Comparison of ENCODE assay signal across 8 cellular contexts in the genomic region with DNA sequence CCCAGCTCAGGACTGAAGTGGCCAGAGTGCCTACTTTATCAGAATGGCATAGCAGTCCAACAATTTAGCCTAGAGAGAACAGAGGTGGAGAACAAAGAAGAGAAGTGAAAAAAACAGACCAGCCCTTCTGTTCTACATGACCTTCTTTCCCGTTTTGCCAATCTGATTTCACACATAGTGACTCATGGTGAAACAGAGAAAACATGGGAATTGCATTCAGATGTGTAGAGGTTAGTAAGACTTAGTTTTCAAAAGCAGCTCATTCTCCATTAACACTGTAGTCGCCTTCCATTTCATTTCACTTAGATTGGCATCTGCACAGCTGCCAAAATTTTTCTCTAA. TPM values are rescaled to one million over a fixed set of nuclear protein-coding genes. Genes with fewer than 3 reads are reported as not detected.
DNase-seq lines count a peak whose midpoint lies in the region; ATAC-seq and TF ChIP-seq lines count a peak whose summit lies in the region.

No MANE protein-coding gene starts in this region.

- ATAC-seq in GM18858 (IDR thresholded peaks at IDR 0.05; ENCODE audit: unreplicated experiment) (peak; percentile 0), HG03159 (IDR thresholded peaks at IDR 0.05; ENCODE audit: unreplicated experiment) (no peak)

- peak overlapping the region; percentile 91 for H3K27ac Mint-ChIP-seq in neural crest cell (ENCODE audit: unreplicated experiment)

- H3K27ac ChIP-seq in 22Rv1 (peak overlapping the region; percentile 87), esophagus (ENCODE audit: low read depth in 2 of 2, low read length in 1 of 2) (peak overlapping the region; percentile 95 to 98)

- peaks cover 2% of the 10 kb centered on the region in 2 donors for H3K4me1 ChIP-seq in esophagus (ENCODE audit: control insufficient read depth in 2 of 2, insufficient read depth in 2 of 2, low read length in 1 of 2)

- peaks cover 64% of the 10 kb centered on the region for H3K4me1 Mint-ChIP-seq in neural crest cell

- in situ Hi-C loops in SK-MEL-5 (cut with HindIII; ENCODE audit: low pct_unique_long_range_greater_than_20kb, low sequenced_read_pairs) = no loop called here

- TF ChIP-seq CTCF in 22Rv1 (IDR thresholded peaks at IDR 0.05) (no peak), neural crest cell (conservative IDR thresholded peaks at IDR 0.05) (no peak)

- no peaks in the 10 kb centered on the region for H3K27me3 ChIP-seq in esophagus (ENCODE audit: control insufficient read depth in 1 of 2, insufficient read depth in 2 of 2, low read length in 2 of 2)

- WGBS in esophagus, 2 donors = 0 to 6% methylated on average over 2 of the region's 2 CpGs

- H3K36me3 Mint-ChIP-seq in neural crest cell (ENCODE audit: low read depth) = no peaks in the 10 kb centered on the region

- H3K27me3 Mint-ChIP-seq in neural crest cell (ENCODE audit: low read depth) = no peaks in the 10 kb centered on the region

- H3K9me3 ChIP-seq in esophagus (ENCODE audit: control insufficient read depth in 2 of 2, insufficient read depth in 1 of 2, low read depth in 1 of 2, low read length in 1 of 2) = no peaks in the 10 kb centered on the region

- H3K4me3 Mint-ChIP-seq in neural crest cell = peak overlapping the region; percentile 94

- no peaks in the 10 kb centered on the region for H3K36me3 ChIP-seq in esophagus (ENCODE audit: control insufficient read depth in 2 of 2, insufficient read depth in 2 of 2, low read length in 1 of 2)

- H3K4me3 ChIP-seq in esophagus (ENCODE audit: low read depth in 1 of 2, low read length in 2 of 2) = peak overlapping the region; percentile 67 to 98

- H3K9me3 Mint-ChIP-seq in neural crest cell = no peaks in the 10 kb centered on the region

- DNase-seq in SK-MEL-5 (ENCODE audit: low read depth, low spot score) = peak; percentile 38
- DNase-seq in neural crest cell (ENCODE audit: low read depth, low spot score) = no peak
- DNase-seq in DMS153 (lab: John Stamatoyannopoulos, UW) = no peak
- DNase-seq in T-helper 9 cell = no peak

RNA-seq across cellular contexts. Expression of a gene that starts 0.4 kb away (rescaled TPM):
- total RNA-seq in SK-MEL-5 (2014; rRNA removed; shearing (Covaris generic)) = 55.7 and 61.3 TPM in 2 replicates
- polyA plus RNA-seq in SK-MEL-5 (2015; cell fraction: cytosol; rRNA removed) = 74.7 and 82.8 TPM in 2 replicates
- polyA plus RNA-seq in SK-MEL-5 (2015; cell fraction: nucleus; rRNA removed) = 16.7 and 18.0 TPM in 2 replicates
- 10 to 100 TPM; 46.9 to 59.0 TPM for polyA plus RNA-seq in esophagus
- total RNA-seq in neural crest cell = 59.2 and 59.9 TPM in 2 replicates

RNA-seq across cellular contexts. Expression of a gene that starts 4.1 kb away (rescaled TPM):
- 58.8 and 63.8 TPM in 2 replicates for total RNA-seq in SK-MEL-5 (2014; rRNA removed; shearing (Covaris generic))
- polyA plus RNA-seq in SK-MEL-5 (2015; cell fraction: cytosol; rRNA removed) = 36.5 and 38.1 TPM in 2 replicates
- polyA plus RNA-seq in SK-MEL-5 (2015; cell fraction: nucleus; rRNA removed) = 114 and 124 TPM in 2 replicates
- polyA plus RNA-seq in esophagus = 10 to 100 TPM; 30.7 to 34.9 TPM
- 75.6 and 78.8 TPM in 2 replicates for total RNA-seq in neural crest cell

RNA-seq across cellular contexts. Expression of a gene that starts 32.2 kb away (rescaled TPM):
- 14.8 and 35.6 TPM in 2 replicates for total RNA-seq in SK-MEL-5 (2014; rRNA removed; shearing (Covaris generic))
- polyA plus RNA-seq in SK-MEL-5 (2015; cell fraction: cytosol; rRNA removed) = 10.6 and 15.8 TPM in 2 replicates
- 15.5 and 16.0 TPM in 2 replicates for polyA plus RNA-seq in SK-MEL-5 (2015; cell fraction: nucleus; rRNA removed)
- 1 to 10 TPM; 6.9 to 7.6 TPM for polyA plus RNA-seq in esophagus
- 18.5 and 21.3 TPM in 2 replicates for total RNA-seq in neural crest cell

RNA-seq across cellular contexts. Expression of a gene that starts 38.1 kb away (rescaled TPM):
- 0.16 and 0.19 TPM in 2 replicates for total RNA-seq in SK-MEL-5 (2014; rRNA removed; shearing (Covaris generic))
- polyA plus RNA-seq in SK-MEL-5 (2015; cell fraction: cytosol; rRNA removed) = 0.06 and 1.3 TPM in 2 replicates
- polyA plus RNA-seq in SK-MEL-5 (2015; cell fraction: nucleus; rRNA removed) = 0.10 and 0.12 TPM in 2 replicates
- polyA plus RNA-seq in esophagus = under 1 TPM; 0.06 to 0.19 TPM
- 3.8 and 4.2 TPM in 2 replicates for total RNA-seq in neural crest cell
